Comparison of ENCODE assay signal across 8 cellular contexts in the genomic region with DNA sequence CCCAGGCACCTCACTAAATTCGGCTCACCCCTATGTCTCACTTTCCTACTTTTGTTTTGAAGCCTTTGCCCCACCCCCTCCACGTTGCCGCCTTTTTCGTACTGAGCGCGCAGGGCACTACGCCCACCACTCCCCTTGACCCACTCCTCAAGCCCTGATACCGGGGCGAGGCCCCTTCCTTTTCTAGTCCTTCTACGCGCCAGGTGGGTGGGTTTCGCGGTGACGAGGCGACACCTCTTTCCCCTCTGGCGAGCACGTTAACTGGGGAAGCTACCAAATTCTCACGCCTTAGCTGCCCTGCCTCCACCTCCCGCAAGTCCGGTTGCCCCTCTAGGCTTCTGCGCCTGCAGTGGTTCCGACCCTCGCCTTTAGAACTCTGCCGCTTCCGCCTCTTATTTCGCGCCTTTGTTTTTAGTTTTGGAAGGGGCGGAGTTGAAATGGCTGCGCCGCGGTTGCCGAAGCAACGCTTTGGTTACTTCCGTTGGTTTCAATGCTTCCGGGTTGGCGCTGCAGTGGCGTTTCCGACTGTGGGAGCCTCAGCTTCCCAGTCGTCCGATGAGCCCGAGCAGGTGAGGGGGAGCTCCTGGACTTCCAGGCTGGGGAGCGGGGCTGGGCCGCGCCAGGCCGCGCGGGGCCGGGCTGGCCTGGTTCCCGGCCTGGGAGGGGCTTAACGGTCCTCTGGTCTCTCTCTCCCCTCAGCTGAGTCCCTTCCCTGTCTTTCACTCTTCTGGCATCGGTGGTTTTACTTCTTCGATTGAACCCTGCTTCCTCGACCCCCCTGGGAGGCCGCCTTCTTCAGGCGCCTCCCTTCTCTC. TPM values are rescaled to one million over a fixed set of nuclear protein-coding genes. Genes with fewer than 3 reads are reported as not detected.
DNase-seq lines count a peak whose midpoint lies in the region; ATAC-seq, FAIRE-seq and TF ChIP-seq lines count a peak whose summit lies in the region.

A gene with protein sequence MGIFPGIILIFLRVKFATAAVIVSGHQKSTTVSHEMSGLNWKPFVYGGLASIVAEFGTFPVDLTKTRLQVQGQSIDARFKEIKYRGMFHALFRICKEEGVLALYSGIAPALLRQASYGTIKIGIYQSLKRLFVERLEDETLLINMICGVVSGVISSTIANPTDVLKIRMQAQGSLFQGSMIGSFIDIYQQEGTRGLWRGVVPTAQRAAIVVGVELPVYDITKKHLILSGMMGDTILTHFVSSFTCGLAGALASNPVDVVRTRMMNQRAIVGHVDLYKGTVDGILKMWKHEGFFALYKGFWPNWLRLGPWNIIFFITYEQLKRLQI (plus strand): TSS at position 512 of the 815 bp plus-strand sequence. CDS start 360 bp downstream, outside the sequence.

- peak within 1 kb of the TSS; percentile 74 for H3K27ac ChIP-seq in upper lobe of right lung

- no peak for TF ChIP-seq POLR2A in GM12891 (IDR thresholded peaks at IDR 0.05; ENCODE audit: low read depth, low read length)

- H3K4me1 Mint-ChIP-seq in activated naive CD8-positive, alpha-beta T cell treated with anti-CD3 and anti-CD28 coated beads, Interleukin-2, amount 10 ng/mL, durations not matched to agents 7 days and 5 days = peaks cover 17% of the 10 kb centered on the region

- POLR2A ChIA-PET in activated naive CD8-positive, alpha-beta T cell treated with anti-CD3 and anti-CD28 coated beads, Interleukin-2, amount 10 ng/mL, durations not matched to agents 7 days and 5 days (lab: Charles Lee) = interaction anchor here (0.6 to 1.2 kb wide), 5 partner anchors 8 to 1685 kb away, joined by 3 to 4 read pairs (median 3); partner anchors contain the start of genes RBMX2 and ZNF280C

- ATAC-seq in HG02678 (IDR thresholded peaks at IDR 0.05; ENCODE audit: unreplicated experiment) (peak; percentile 99), upper lobe of right lung (peak; percentile 98)
- peak; percentile 79 for ATAC-seq in activated naive CD8-positive, alpha-beta T cell treated with anti-CD3 and anti-CD28 coated beads, Interleukin-2, amount 10 ng/mL, durations not matched to agents 7 days and 5 days (ENCODE audit: low read depth)

- no peak for TF ChIP-seq CTCF in upper lobe of right lung (IDR thresholded peaks at IDR 0.05)

- intact Hi-C loops in cardiac septum (cut with DNase I) = loop anchor here (10.0 kb wide), 1 partner anchor 565 kb away; the partner anchor contains the start of gene ENOX2
- intact Hi-C loops in posterior cingulate gyrus (cut with DNase I) = loop anchor here (10.0 kb wide), 1 partner anchor 575 kb away; no protein-coding TSS in a partner anchor
- intact Hi-C loops in upper lobe of right lung (cut with DNase I) = no loop called here

- H3K4me1 ChIP-seq in upper lobe of right lung = no peaks in the 10 kb centered on the region

- no peaks in the 10 kb centered on the region for H3K36me3 ChIP-seq in upper lobe of right lung

- H3K27me3 ChIP-seq in upper lobe of right lung = no peaks in the 10 kb centered on the region

- peak within 1 kb of the TSS; percentile 68 for H3K4me3 ChIP-seq in upper lobe of right lung

- peak within 1 kb of the TSS; percentile 94 for H3K4me3 Mint-ChIP-seq in activated naive CD8-positive, alpha-beta T cell treated with anti-CD3 and anti-CD28 coated beads, Interleukin-2, amount 10 ng/mL, durations not matched to agents 7 days and 5 days

- H3K9me3 Mint-ChIP-seq in activated naive CD8-positive, alpha-beta T cell treated with anti-CD3 and anti-CD28 coated beads, Interleukin-2, amount 10 ng/mL, durations not matched to agents 7 days and 5 days = no peaks in the 10 kb centered on the region

- H3K27me3 Mint-ChIP-seq in activated naive CD8-positive, alpha-beta T cell treated with anti-CD3 and anti-CD28 coated beads, Interleukin-2, amount 10 ng/mL, durations not matched to agents 7 days and 5 days = no peaks in the 10 kb centered on the region

- no peaks in the 10 kb centered on the region for H3K36me3 Mint-ChIP-seq in activated naive CD8-positive, alpha-beta T cell treated with anti-CD3 and anti-CD28 coated beads, Interleukin-2, amount 10 ng/mL, durations not matched to agents 7 days and 5 days

- peak; percentile 93 for FAIRE-seq in GM12891 (lab: Jason Lieb, UNC)

- no peaks in the 10 kb centered on the region for H3K9me3 ChIP-seq in upper lobe of right lung

- peak within 1 kb of the TSS; percentile 98 for H3K27ac Mint-ChIP-seq in activated naive CD8-positive, alpha-beta T cell treated with anti-CD3 and anti-CD28 coated beads, Interleukin-2, amount 10 ng/mL, durations not matched to agents 7 days and 5 days

- peak; percentile 39 for DNase-seq in GM12891 (ENCODE audit: insufficient read length, low spot score)
- peak; percentile 86 for DNase-seq in NCI-H1105 treated with DMSO at 0.1 percent for 48 hours (lab: John Stamatoyannopoulos, UW)
- peak; percentile 1 to 52 for DNase-seq in SW 1271 (lab: John Stamatoyannopoulos, UW)
- DNase-seq in activated naive CD8-positive, alpha-beta T cell treated with anti-CD3 and anti-CD28 coated beads, Interleukin-2, amount 10 ng/mL, durations not matched to agents 7 days and 5 days = peak; percentile 73
- DNase-seq in cardiac septum (ENCODE audit: low spot score) = peak; percentile 88
- peak; percentile 46 to 94 (median 68) for DNase-seq in posterior cingulate gyrus
- peak; percentile 85 for DNase-seq in upper lobe of right lung

TF ChIP-seq in GM12891, 5 proteins besides CTCF, POLR2A, EP300 and RAD21:
- TF ChIP-seq POU2F2 (IDR thresholded peaks at IDR 0.05; ENCODE audit: low read depth, low read length) (no peak), POLR2AphosphoS5 (IDR thresholded peaks at IDR 0.05; ENCODE audit: low read depth, low read length) (peak; percentile 32; the same call in 1 of the 2 replicates), TAF1 (IDR thresholded peaks at IDR 0.05; ENCODE audit: low read depth, low read length) (0 out of 2 replicates have a peak, but pooled peaks have one; percentile 38), SPI1 (IDR thresholded peaks at IDR 0.05; ENCODE audit: low read depth, low read length) (no peak), PAX5 (IDR thresholded peaks at IDR 0.05; ENCODE audit: insufficient read depth, low read length, severe bottlenecking) (no peak)

RNA-seq across cellular contexts. Expression of the gene that starts here (rescaled TPM):
- 9.1 TPM for polyA plus RNA-seq in GM12891 (2012; ENCODE audit: low read depth, missing spikeins)
- total RNA-seq in activated naive CD8-positive, alpha-beta T cell treated with anti-CD3 and anti-CD28 coated beads, Interleukin-2, amount 10 ng/mL, durations not matched to agents 7 days and 5 days = 10 to 100 TPM; 14.0 to 16.0 TPM
- total RNA-seq in cardiac septum (6.0 TPM), upper lobe of right lung (8.0 TPM)

Comparison
In these comparisons a context has a peak if more than half of its experiments do, and no peak if none do; other contexts are left out.
1. Peak in every context shown above with its lines: DNase-seq, ATAC-seq, H3K4me3 ChIP-seq and H3K27ac ChIP-seq.
2. DNase-seq: peak in every context shown above with its lines; median percentile 88 in cardiac septum; 86 in NCI-H1105 treated with DMSO at 0.1 percent for 48 hours; 85 in upper lobe of right lung; 73 in activated naive CD8-positive, alpha-beta T cell treated with anti-CD3 and anti-CD28 coated beads, Interleukin-2, amount 10 ng/mL, durations not matched to agents 7 days and 5 days; 68 in posterior cingulate gyrus; 39 in GM12891; 26 in SW 1271.